Comparison of ENCODE assay signal across 8 cellular contexts in genomic region chr16:67562526-67562917, GRCh38. TPM values are rescaled to one million over a fixed set of nuclear protein-coding genes. Genes with fewer than 3 reads are reported as not detected.
A peak's percentile ranks its signal among the peaks of the same experiment; 100 is the strongest.
DNase-seq lines count a peak whose midpoint lies in the region; ATAC-seq and TF ChIP-seq lines count a peak whose summit lies in the region.

A gene with protein sequence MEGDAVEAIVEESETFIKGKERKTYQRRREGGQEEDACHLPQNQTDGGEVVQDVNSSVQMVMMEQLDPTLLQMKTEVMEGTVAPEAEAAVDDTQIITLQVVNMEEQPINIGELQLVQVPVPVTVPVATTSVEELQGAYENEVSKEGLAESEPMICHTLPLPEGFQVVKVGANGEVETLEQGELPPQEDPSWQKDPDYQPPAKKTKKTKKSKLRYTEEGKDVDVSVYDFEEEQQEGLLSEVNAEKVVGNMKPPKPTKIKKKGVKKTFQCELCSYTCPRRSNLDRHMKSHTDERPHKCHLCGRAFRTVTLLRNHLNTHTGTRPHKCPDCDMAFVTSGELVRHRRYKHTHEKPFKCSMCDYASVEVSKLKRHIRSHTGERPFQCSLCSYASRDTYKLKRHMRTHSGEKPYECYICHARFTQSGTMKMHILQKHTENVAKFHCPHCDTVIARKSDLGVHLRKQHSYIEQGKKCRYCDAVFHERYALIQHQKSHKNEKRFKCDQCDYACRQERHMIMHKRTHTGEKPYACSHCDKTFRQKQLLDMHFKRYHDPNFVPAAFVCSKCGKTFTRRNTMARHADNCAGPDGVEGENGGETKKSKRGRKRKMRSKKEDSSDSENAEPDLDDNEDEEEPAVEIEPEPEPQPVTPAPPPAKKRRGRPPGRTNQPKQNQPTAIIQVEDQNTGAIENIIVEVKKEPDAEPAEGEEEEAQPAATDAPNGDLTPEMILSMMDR (plus strand): TSS chr16:67562526. CDS start chr16:67610833, 48,307 bp downstream.

- no peaks in the 10 kb centered on the region for H3K27me3 Mint-ChIP-seq in activated CD8-positive, alpha-beta T cell treated with anti-CD3 and anti-CD28 coated beads, Interleukin-2, amount 10 ng/mL, durations not matched to agents 7 days and 5 days (ENCODE audit: low read depth)

- POLR2A ChIA-PET in activated CD8-positive, alpha-beta T cell treated with anti-CD3 and anti-CD28 coated beads, Interleukin-2, amount 10 ng/mL, durations not matched to agents 7 days and 5 days (lab: Charles Lee) = interaction anchor here (0.9 to 6.7 kb wide), 19 partner anchors 8 to 373 kb away, joined by 3 to 117 read pairs (median 7); partner anchors contain the start of genes ACD, ATP6V0D1, C16orf86 and CARMIL2

- no peaks in the 10 kb centered on the region for H3K9me3 Mint-ChIP-seq in activated CD8-positive, alpha-beta T cell treated with anti-CD3 and anti-CD28 coated beads, Interleukin-2, amount 10 ng/mL, durations not matched to agents 7 days and 5 days (ENCODE audit: insufficient read depth)

- H3K36me3 Mint-ChIP-seq in activated CD8-positive, alpha-beta T cell treated with anti-CD3 and anti-CD28 coated beads, Interleukin-2, amount 10 ng/mL, durations not matched to agents 7 days and 5 days (ENCODE audit: low read depth) = peaks cover 23% of the 10 kb centered on the region

- peak within 1 kb of the TSS; percentile 97 for H3K27ac ChIP-seq in epithelial cell of prostate

- H3K4me1 ChIP-seq in BE2C = no peaks in the 10 kb centered on the region
- H3K4me1 ChIP-seq in mucosa of descending colon (ENCODE audit: low read depth) = peaks cover 20% of the 10 kb centered on the region

- intact Hi-C loops in mucosa of descending colon (cut with DNase I, micrococcal nuclease) = no loop called here

- peak within 1 kb of the TSS; percentile 88 for H3K4me3 Mint-ChIP-seq in activated CD8-positive, alpha-beta T cell treated with anti-CD3 and anti-CD28 coated beads, Interleukin-2, amount 10 ng/mL, durations not matched to agents 7 days and 5 days

- H3K4me1 Mint-ChIP-seq in activated CD8-positive, alpha-beta T cell treated with anti-CD3 and anti-CD28 coated beads, Interleukin-2, amount 10 ng/mL, durations not matched to agents 7 days and 5 days (ENCODE audit: low read depth) = peaks cover 43% of the 10 kb centered on the region

- CTCF ChIA-PET in activated CD8-positive, alpha-beta T cell treated with anti-CD3 and anti-CD28 coated beads, Interleukin-2, amount 10 ng/mL, durations not matched to agents 7 days and 5 days (lab: Charles Lee) = interaction anchor here (0.7 to 13.2 kb wide), 26 partner anchors 9 to 157 kb away, joined by 3 to 296 read pairs (median 7); partner anchors contain the start of genes ACD, ATP6V0D1, CARMIL2 and GFOD2

- ATAC-seq in GM18907 (IDR thresholded peaks at IDR 0.05; ENCODE audit: unreplicated experiment) = peak; percentile 53
- ATAC-seq in HG03135 (IDR thresholded peaks at IDR 0.05; ENCODE audit: unreplicated experiment) = peak; percentile 53
- ATAC-seq in activated CD8-positive, alpha-beta T cell treated with anti-CD3 and anti-CD28 coated beads, Interleukin-2, amount 10 ng/mL, durations not matched to agents 7 days and 5 days = peak; percentile 59
- ATAC-seq in mucosa of descending colon = peak; percentile 72

- DNase-seq in BE2C (peak; percentile 90), NCI-H510A (lab: John Stamatoyannopoulos, UW) (peak; percentile 60), epithelial cell of prostate (ENCODE audit: low read depth, low spot score) (no peak), mucosa of descending colon (peak; percentile 82 to 92 (median 90))
- DNase-seq in activated CD8-positive, alpha-beta T cell treated with anti-CD3 and anti-CD28 coated beads, Interleukin-2, amount 10 ng/mL, durations not matched to agents 7 days and 5 days = peak; percentile 85
- peak; percentile 82 for DNase-seq in stimulated activated CD8-positive, alpha-beta memory T cell treated with anti-CD3 and anti-CD28 coated beads, Interleukin-4, amount 100 ng/mL, for 48 hours

- peaks cover 4% of the 10 kb centered on the region; the same call in 1 of the 2 replicates for H3K36me3 ChIP-seq in BE2C
- H3K36me3 ChIP-seq in mucosa of descending colon (ENCODE audit: low read depth) = peaks cover 6% of the 10 kb centered on the region

- H3K4me3 ChIP-seq in BE2C (ENCODE audit: low read depth, low read length) (peak within 1 kb of the TSS; percentile 95), mucosa of descending colon (peak within 1 kb of the TSS; percentile 96)

- H3K27me3 ChIP-seq in BE2C = no peaks in the 10 kb centered on the region

- H3K27ac Mint-ChIP-seq in activated CD8-positive, alpha-beta T cell treated with anti-CD3 and anti-CD28 coated beads, Interleukin-2, amount 10 ng/mL, durations not matched to agents 7 days and 5 days = peak within 1 kb of the TSS; percentile 95

- H3K9me3 ChIP-seq in BE2C (no peaks in the 10 kb centered on the region), mucosa of descending colon (no peaks in the 10 kb centered on the region)

- TF ChIP-seq CTCF in BE2C (IDR thresholded peaks at IDR 0.05; ENCODE audit: low read depth, low read length) (peak; percentile 48), mucosa of descending colon (IDR thresholded peaks at IDR 0.05) (peak; percentile 41)

RNA-seq across cellular contexts. Expression of the gene that starts here (rescaled TPM):
- polyA plus RNA-seq in BE2C (2012; ENCODE audit: insufficient read depth, insufficient read length, low read depth) = 76.9 TPM
- total RNA-seq in activated CD8-positive, alpha-beta T cell treated with anti-CD3 and anti-CD28 coated beads, Interleukin-2, amount 10 ng/mL, durations not matched to agents 7 days and 5 days = 10 to 100 TPM; 77.4 to 79.8 TPM
- total RNA-seq in mucosa of descending colon = 10 to 100 TPM; 41.1 to 55.5 (median 43.4) TPM
